Comparison of ENCODE assay signal across 8 cellular contexts in genomic region chr18:839224-840079, GRCh38. TPM values are rescaled to one million over a fixed set of nuclear protein-coding genes. Genes with fewer than 3 reads are reported as not detected.
DNase-seq lines count a peak whose midpoint lies in the region; ATAC-seq, FAIRE-seq and TF ChIP-seq lines count a peak whose summit lies in the region.

No MANE protein-coding gene starts in this region.

- peaks cover 10% of the 10 kb centered on the region for H3K4me1 Mint-ChIP-seq in T-helper 2 cell treated with Interferon-gamma antibody and Interleukin-4, amounts not matched to agents 5 μg/mL and 100 μg/mL, for 36 hours (ENCODE audit: low read depth)

- WGBS in small intestine, 3 donors, result 15 to 17% (median 16%) methylated on average over 14 of the region's 14 CpGs

- no peaks in the 10 kb centered on the region for H3K9me3 Mint-ChIP-seq in T-helper 2 cell treated with Interferon-gamma antibody and Interleukin-4, amounts not matched to agents 5 μg/mL and 100 μg/mL, for 36 hours

- no peak overlapping the region for H3K27ac Mint-ChIP-seq in T-helper 2 cell treated with Interferon-gamma antibody and Interleukin-4, amounts not matched to agents 5 μg/mL and 100 μg/mL, for 36 hours

- H3K9me3 ChIP-seq in small intestine (ENCODE audit: control insufficient read depth, low read depth), result no peaks in the 10 kb centered on the region

- peaks cover 18% of the 10 kb centered on the region for H3K27me3 Mint-ChIP-seq in T-helper 2 cell treated with Interferon-gamma antibody and Interleukin-4, amounts not matched to agents 5 μg/mL and 100 μg/mL, for 36 hours (ENCODE audit: low read depth)

- H3K4me3 Mint-ChIP-seq in T-helper 2 cell treated with Interferon-gamma antibody and Interleukin-4, amounts not matched to agents 5 μg/mL and 100 μg/mL, for 36 hours, result no peak overlapping the region

- TF ChIP-seq POLR2A in GM18505 (IDR thresholded peaks at IDR 0.05; ENCODE audit: borderline replicate concordance, extremely low read depth, insufficient read depth, insufficient read length), result no peak

- DNase-seq in A172 (ENCODE audit: low spot score), result peak; percentile 58
- DNase-seq in NCI-H1694 (lab: John Stamatoyannopoulos, UW), result peak; percentile 78
- DNase-seq in T-helper 2 cell treated with Interferon-gamma antibody and Interleukin-4, amounts not matched to agents 5 μg/mL and 100 μg/mL, for 36 hours (ENCODE audit: low spot score), result peak; percentile 74
- DNase-seq in anterior cingulate cortex (lab: John Stamatoyannopoulos, UW), result peak in 56 of 58 donors; percentile 14 to 94 (median 64)
- DNase-seq in hippocampal formation (lab: John Stamatoyannopoulos, UW), result peak; percentile 41 to 81
- peak; percentile 79 for DNase-seq in small intestine

- no peaks in the 10 kb centered on the region for H3K27me3 ChIP-seq in small intestine (ENCODE audit: control insufficient read depth in 2 of 2, insufficient read depth in 2 of 2, low read length in 2 of 2)

- ATAC-seq in GM18505 (IDR thresholded peaks at IDR 0.05; ENCODE audit: unreplicated experiment) (peak; percentile 99), HG02938 (IDR thresholded peaks at IDR 0.05; ENCODE audit: unreplicated experiment) (peak; percentile 98)

- FAIRE-seq in small intestine (lab: Jason Lieb, UNC), result no peak

- H3K4me1 ChIP-seq in small intestine (ENCODE audit: control insufficient read depth in 2 of 2, insufficient read depth in 1 of 2, low read depth in 1 of 2, low read length in 1 of 2), result no peaks in the 10 kb centered on the region

- no peak overlapping the region for H3K27ac ChIP-seq in small intestine (ENCODE audit: low read depth in 1 of 2, low read length in 1 of 2)

- no peaks in the 10 kb centered on the region for H3K36me3 Mint-ChIP-seq in T-helper 2 cell treated with Interferon-gamma antibody and Interleukin-4, amounts not matched to agents 5 μg/mL and 100 μg/mL, for 36 hours (ENCODE audit: low read depth)

- no peaks in the 10 kb centered on the region for H3K36me3 ChIP-seq in small intestine (ENCODE audit: control insufficient read depth in 2 of 2, insufficient read depth in 2 of 2, low read length in 2 of 2)

- no peak overlapping the region for H3K4me3 ChIP-seq in small intestine (ENCODE audit: low read depth in 1 of 2, low read length in 2 of 2)

RNA-seq across cellular contexts. Expression of gene YES1, which starts 27.4 kb away (rescaled TPM):
- 148 and 171 TPM in 2 replicates for total RNA-seq in A172 (2014; rRNA removed; shearing (Covaris generic))
- 10 to 100 TPM; 35.9 to 42.7 (median 36.8) TPM for polyA plus RNA-seq in small intestine
